In the genomic region with DNA sequence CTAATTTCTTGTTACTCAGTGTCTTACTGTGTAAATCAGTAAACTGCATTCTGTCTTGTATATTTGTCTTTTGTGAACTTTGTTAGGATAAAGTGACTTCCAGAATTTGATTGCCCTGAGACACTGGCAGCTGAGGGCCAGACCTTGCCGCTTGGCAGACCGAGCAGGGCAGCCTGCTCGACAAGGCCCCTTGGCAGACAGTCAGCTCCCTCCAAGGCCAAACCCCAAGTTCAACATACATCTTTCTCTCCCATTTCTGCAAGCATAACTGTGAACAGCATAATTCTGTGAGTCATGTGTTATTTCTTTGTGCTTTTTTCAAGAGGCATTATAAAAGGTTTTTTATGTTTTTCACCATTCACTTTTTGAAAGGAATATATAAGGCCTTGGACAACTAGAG, we compare ENCODE assay signal across 14 cellular contexts. TPM values are rescaled to one million over a fixed set of nuclear protein-coding genes. Genes with fewer than 3 reads are reported as not detected.
DNase-seq lines count a peak whose midpoint lies in the region; ATAC-seq and TF ChIP-seq lines count a peak whose summit lies in the region.
"Had no signal": no experiment of that assay in that cellular context is flagged by ENCODE, and none has a peak within 500 bp of the region (broad histone marks: within the 10 kb centered on the region; RNA-seq: fewer than 3 reads in every experiment).

No MANE protein-coding gene starts in this region.

- H3K27ac ChIP-seq in brain microvascular endothelial cell, result no peak overlapping the region
- peak overlapping the region; percentile 65 to 75 for H3K27ac ChIP-seq in right atrium auricular region

- TF ChIP-seq CTCF in brain microvascular endothelial cell (IDR thresholded peaks at IDR 0.05; ENCODE audit: low read depth, low read length, missing control alignments) (no peak), right atrium auricular region (IDR thresholded peaks at IDR 0.05) (no peak)

- H3K27me3 ChIP-seq in HAP-1 (ENCODE audit: low read depth) (no peaks in the 10 kb centered on the region), brain microvascular endothelial cell (replicated peaks) (no peaks in the 10 kb centered on the region), right atrium auricular region (no peaks in the 10 kb centered on the region), skeletal muscle satellite cell (ENCODE audit: control insufficient read depth, insufficient read depth, low read length) (no peaks in the 10 kb centered on the region)
- H3K27me3 ChIP-seq: gastrocnemius medialis had no signal

- ATAC-seq in GM21529 (IDR thresholded peaks at IDR 0.05; ENCODE audit: unreplicated experiment), result no peak
- no peak for ATAC-seq in HG03378 (IDR thresholded peaks at IDR 0.05; ENCODE audit: unreplicated experiment)
- no peak for ATAC-seq in GM19324 (IDR thresholded peaks at IDR 0.05; ENCODE audit: low FRiP score, unreplicated experiment)
- ATAC-seq: gastrocnemius medialis, natural killer cell had no signal

- peak; percentile 49 to 66 for DNase-seq in HAP-1 (ENCODE audit: low spot score in 2 of 2)
- DNase-seq in brain microvascular endothelial cell, result peak; percentile 28
- no peak for DNase-seq in right atrium auricular region (ENCODE audit: low spot score)
- DNase-seq in SHP77 treated with DMSO at 0.1 percent for 48 hours (lab: John Stamatoyannopoulos, UW), result no peak
- DNase-seq: Calu3, gastrocnemius medialis, natural killer cell, NCI-H2081 treated with DMSO at 0.1 percent for 48 hours, NCI-H774, T-helper 1 cell had no signal

- in situ Hi-C loops in HAP-1 (cut with MboI; ENCODE audit: low sequenced_read_pairs) (loop anchor here (10.0 kb wide), 1 partner anchor 49 kb away; a partner anchor contains a TSS), brain microvascular endothelial cell (cut with HindIII; ENCODE audit: low pct_ligation_motif_present, low sequenced_read_pairs) (no loop called here)

- H3K4me1 ChIP-seq in HAP-1 (peaks cover 43% of the 10 kb centered on the region), right atrium auricular region (peaks cover 0 to 90% of the 10 kb centered on the region in 2 donors), skeletal muscle satellite cell (ENCODE audit: control insufficient read depth, insufficient read depth, low read length) (peaks cover 15% of the 10 kb centered on the region)

- H3K36me3 ChIP-seq in HAP-1 (replicated peaks) (no peaks in the 10 kb centered on the region), brain microvascular endothelial cell (replicated peaks) (peaks cover 5% of the 10 kb centered on the region), right atrium auricular region (peaks cover 14% of the 10 kb centered on the region), skeletal muscle satellite cell (ENCODE audit: insufficient read depth, low read length) (no peaks in the 10 kb centered on the region)
- H3K36me3 ChIP-seq: gastrocnemius medialis had no signal

- H3K4me3 ChIP-seq in HAP-1 (no peak overlapping the region), brain microvascular endothelial cell (ENCODE audit: low read depth, low read length) (no peak overlapping the region), right atrium auricular region (no peak overlapping the region), skeletal muscle satellite cell (ENCODE audit: low read length) (no peak overlapping the region)
- H3K4me3 ChIP-seq: gastrocnemius medialis had no signal

- no peak overlapping the region for H3K4me2 ChIP-seq in skeletal muscle satellite cell (ENCODE audit: low read length)

- H3K9ac ChIP-seq in skeletal muscle satellite cell (ENCODE audit: low read depth, low read length), result peak overlapping the region; percentile 6

- H3K9me3 ChIP-seq in HAP-1, result no peaks in the 10 kb centered on the region
- H3K9me3 ChIP-seq in right atrium auricular region, result no peaks in the 10 kb centered on the region
- H3K9me3 ChIP-seq in skeletal muscle satellite cell (replicated peaks; ENCODE audit: low read length), result no peaks in the 10 kb centered on the region
- H3K9me3 ChIP-seq: gastrocnemius medialis had no signal

RNA-seq across cellular contexts. Expression of a gene that starts 39.2 kb away (rescaled TPM):
- total RNA-seq in right atrium auricular region, result 1 to 10 TPM in 1 of 2 donors, under 1 TPM in 1; 0.56 to 1.6 TPM
- total RNA-seq in skeletal muscle satellite cell (2012; rRNA removed), result 26.4 and 37.0 TPM in 2 replicates

RNA-seq across cellular contexts. Expression of a gene that starts 49.4 kb away (rescaled TPM):
- 10 to 100 TPM; 65.9 to 93.2 TPM for total RNA-seq in right atrium auricular region
- 11.4 and 14.9 TPM in 2 replicates for total RNA-seq in skeletal muscle satellite cell (2012; rRNA removed)

Comparison
In these comparisons a context has a peak if more than half of its experiments do, and no peak if none do; other contexts are left out.
1. DNase-seq: peak in HAP-1 (2 of 2) and brain microvascular endothelial cell (single experiment); none in right atrium auricular region (single experiment) and SHP77 treated with DMSO at 0.1 percent for 48 hours (single experiment).